In the genomic region with DNA sequence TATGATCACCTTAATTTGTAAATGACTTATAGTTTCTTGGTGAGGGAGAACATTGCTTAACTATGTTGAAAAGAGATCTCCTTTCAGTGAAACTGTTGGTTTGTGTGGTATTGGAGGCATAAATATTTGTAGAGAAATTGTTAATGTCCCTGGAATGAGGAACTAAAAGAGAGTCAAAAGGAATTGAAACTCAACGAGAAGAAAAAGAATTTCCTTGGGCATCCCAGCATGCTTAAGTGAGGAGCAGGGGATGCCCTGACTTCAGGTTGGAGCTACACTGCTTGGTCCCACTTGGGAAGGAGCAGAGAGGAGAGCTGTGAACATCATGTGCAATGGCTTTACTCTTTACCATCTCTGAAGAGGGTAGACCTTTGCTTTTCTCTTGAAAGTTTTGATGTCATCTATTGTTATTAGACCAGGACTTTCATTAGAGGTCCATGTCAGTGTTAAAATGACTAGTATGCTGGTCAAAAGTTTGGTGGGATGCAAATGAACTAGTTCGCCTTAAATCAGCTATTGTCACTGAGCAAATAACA, we compare ENCODE assay signal across 1 cellular context.
TF ChIP-seq lines count a peak whose summit lies in the region.

No MANE protein-coding gene starts in this region.

TF ChIP-seq in GM12878, 131 proteins besides CTCF, POLR2A, EP300 and RAD21 (continues in another document):
- TF ChIP-seq IKZF1 (conservative IDR thresholded peaks at IDR 0.05) (peak; percentile 33), RBBP5 (conservative IDR thresholded peaks at IDR 0.05) (no peak), HDAC2 (IDR thresholded peaks at IDR 0.05) (no peak), SREBF2 (IDR thresholded peaks at IDR 0.05; ENCODE audit: low read length) (no peak), PAX8 (IDR thresholded peaks at IDR 0.05) (no peak), RELA (IDR thresholded peaks at IDR 0.05; ENCODE audit: borderline replicate concordance, partially characterized antibody) (no peak), ZNF622 (IDR thresholded peaks at IDR 0.05) (no peak), MYC (IDR thresholded peaks at IDR 0.05; ENCODE audit: insufficient read depth, insufficient read length, insufficient replicate concordance, low read length, severe bottlenecking) (no peak), ZBED1 (IDR thresholded peaks at IDR 0.05; ENCODE audit: borderline replicate concordance) (no peak), JUND (IDR thresholded peaks at IDR 0.05; ENCODE audit: low read depth, low read length) (no peak), CHD2 (IDR thresholded peaks at IDR 0.05; ENCODE audit: borderline replicate concordance, low read depth, low read length) (no peak), RUNX3 (IDR thresholded peaks at IDR 0.05; ENCODE audit: low read length) (peak; percentile 82), SRF (IDR thresholded peaks at IDR 0.05; ENCODE audit: low read depth in 2 of 2, low read length in 2 of 2) (no peak), ZNF274 (IDR thresholded peaks at IDR 0.05; ENCODE audit: insufficient read depth, insufficient read length) (no peak), TARDBP (IDR thresholded peaks at IDR 0.05; ENCODE audit: borderline replicate concordance) (no peak), MTA2 (IDR thresholded peaks at IDR 0.05; ENCODE audit: low read depth) (peak; percentile 76), ZNF24 (IDR thresholded peaks at IDR 0.05) (no peak), MEF2A (IDR thresholded peaks at IDR 0.05; ENCODE audit: insufficient read depth, low read depth, low read length) (no peak), CREB1 (IDR thresholded peaks at IDR 0.05; ENCODE audit: low read depth) (0 out of 2 replicates have a peak, but pooled peaks have one; percentile 26), BMI1 (IDR thresholded peaks at IDR 0.05; ENCODE audit: borderline replicate concordance) (no peak)
- TF ChIP-seq, protein P1, sequence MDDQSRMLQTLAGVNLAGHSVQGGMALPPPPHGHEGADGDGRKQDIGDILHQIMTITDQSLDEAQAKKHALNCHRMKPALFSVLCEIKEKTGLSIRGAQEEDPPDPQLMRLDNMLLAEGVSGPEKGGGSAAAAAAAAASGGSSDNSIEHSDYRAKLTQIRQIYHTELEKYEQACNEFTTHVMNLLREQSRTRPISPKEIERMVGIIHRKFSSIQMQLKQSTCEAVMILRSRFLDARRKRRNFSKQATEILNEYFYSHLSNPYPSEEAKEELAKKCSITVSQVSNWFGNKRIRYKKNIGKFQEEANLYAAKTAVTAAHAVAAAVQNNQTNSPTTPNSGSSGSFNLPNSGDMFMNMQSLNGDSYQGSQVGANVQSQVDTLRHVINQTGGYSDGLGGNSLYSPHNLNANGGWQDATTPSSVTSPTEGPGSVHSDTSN (IDR thresholded peaks at IDR 0.05; ENCODE audit: insufficient replicate concordance, low read depth, low read length) = no peak
- TF ChIP-seq, protein P2, sequence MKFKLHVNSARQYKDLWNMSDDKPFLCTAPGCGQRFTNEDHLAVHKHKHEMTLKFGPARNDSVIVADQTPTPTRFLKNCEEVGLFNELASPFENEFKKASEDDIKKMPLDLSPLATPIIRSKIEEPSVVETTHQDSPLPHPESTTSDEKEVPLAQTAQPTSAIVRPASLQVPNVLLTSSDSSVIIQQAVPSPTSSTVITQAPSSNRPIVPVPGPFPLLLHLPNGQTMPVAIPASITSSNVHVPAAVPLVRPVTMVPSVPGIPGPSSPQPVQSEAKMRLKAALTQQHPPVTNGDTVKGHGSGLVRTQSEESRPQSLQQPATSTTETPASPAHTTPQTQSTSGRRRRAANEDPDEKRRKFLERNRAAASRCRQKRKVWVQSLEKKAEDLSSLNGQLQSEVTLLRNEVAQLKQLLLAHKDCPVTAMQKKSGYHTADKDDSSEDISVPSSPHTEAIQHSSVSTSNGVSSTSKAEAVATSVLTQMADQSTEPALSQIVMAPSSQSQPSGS (IDR thresholded peaks at IDR 0.05; ENCODE audit: low read length) = peak; percentile 83
- TF ChIP-seq, protein P3, sequence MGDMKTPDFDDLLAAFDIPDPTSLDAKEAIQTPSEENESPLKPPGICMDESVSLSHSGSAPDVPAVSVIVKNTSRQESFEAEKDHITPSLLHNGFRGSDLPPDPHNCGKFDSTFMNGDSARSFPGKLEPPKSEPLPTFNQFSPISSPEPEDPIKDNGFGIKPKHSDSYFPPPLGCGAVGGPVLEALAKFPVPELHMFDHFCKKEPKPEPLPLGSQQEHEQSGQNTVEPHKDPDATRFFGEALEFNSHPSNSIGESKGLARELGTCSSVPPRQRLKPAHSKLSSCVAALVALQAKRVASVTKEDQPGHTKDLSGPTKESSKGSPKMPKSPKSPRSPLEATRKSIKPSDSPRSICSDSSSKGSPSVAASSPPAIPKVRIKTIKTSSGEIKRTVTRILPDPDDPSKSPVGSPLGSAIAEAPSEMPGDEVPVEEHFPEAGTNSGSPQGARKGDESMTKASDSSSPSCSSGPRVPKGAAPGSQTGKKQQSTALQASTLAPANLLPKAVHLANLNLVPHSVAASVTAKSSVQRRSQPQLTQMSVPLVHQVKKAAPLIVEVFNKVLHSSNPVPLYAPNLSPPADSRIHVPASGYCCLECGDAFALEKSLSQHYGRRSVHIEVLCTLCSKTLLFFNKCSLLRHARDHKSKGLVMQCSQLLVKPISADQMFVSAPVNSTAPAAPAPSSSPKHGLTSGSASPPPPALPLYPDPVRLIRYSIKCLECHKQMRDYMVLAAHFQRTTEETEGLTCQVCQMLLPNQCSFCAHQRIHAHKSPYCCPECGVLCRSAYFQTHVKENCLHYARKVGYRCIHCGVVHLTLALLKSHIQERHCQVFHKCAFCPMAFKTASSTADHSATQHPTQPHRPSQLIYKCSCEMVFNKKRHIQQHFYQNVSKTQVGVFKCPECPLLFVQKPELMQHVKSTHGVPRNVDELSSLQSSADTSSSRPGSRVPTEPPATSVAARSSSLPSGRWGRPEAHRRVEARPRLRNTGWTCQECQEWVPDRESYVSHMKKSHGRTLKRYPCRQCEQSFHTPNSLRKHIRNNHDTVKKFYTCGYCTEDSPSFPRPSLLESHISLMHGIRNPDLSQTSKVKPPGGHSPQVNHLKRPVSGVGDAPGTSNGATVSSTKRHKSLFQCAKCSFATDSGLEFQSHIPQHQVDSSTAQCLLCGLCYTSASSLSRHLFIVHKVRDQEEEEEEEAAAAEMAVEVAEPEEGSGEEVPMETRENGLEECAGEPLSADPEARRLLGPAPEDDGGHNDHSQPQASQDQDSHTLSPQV (IDR thresholded peaks at IDR 0.05) = no peak
- TF ChIP-seq, protein P4, sequence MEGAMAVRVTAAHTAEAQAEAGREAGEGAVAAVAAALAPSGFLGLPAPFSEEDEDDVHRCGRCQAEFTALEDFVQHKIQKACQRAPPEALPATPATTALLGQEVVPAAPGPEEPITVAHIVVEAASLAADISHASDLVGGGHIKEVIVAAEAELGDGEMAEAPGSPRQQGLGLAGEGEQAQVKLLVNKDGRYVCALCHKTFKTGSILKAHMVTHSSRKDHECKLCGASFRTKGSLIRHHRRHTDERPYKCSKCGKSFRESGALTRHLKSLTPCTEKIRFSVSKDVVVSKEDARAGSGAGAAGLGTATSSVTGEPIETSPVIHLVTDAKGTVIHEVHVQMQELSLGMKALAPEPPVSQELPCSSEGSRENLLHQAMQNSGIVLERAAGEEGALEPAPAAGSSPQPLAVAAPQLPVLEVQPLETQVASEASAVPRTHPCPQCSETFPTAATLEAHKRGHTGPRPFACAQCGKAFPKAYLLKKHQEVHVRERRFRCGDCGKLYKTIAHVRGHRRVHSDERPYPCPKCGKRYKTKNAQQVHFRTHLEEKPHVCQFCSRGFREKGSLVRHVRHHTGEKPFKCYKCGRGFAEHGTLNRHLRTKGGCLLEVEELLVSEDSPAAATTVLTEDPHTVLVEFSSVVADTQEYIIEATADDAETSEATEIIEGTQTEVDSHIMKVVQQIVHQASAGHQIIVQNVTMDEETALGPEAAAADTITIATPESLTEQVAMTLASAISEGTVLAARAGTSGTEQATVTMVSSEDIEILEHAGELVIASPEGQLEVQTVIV (IDR thresholded peaks at IDR 0.05; ENCODE audit: borderline replicate concordance, partially characterized antibody) = no peak
- TF ChIP-seq, protein P5, sequence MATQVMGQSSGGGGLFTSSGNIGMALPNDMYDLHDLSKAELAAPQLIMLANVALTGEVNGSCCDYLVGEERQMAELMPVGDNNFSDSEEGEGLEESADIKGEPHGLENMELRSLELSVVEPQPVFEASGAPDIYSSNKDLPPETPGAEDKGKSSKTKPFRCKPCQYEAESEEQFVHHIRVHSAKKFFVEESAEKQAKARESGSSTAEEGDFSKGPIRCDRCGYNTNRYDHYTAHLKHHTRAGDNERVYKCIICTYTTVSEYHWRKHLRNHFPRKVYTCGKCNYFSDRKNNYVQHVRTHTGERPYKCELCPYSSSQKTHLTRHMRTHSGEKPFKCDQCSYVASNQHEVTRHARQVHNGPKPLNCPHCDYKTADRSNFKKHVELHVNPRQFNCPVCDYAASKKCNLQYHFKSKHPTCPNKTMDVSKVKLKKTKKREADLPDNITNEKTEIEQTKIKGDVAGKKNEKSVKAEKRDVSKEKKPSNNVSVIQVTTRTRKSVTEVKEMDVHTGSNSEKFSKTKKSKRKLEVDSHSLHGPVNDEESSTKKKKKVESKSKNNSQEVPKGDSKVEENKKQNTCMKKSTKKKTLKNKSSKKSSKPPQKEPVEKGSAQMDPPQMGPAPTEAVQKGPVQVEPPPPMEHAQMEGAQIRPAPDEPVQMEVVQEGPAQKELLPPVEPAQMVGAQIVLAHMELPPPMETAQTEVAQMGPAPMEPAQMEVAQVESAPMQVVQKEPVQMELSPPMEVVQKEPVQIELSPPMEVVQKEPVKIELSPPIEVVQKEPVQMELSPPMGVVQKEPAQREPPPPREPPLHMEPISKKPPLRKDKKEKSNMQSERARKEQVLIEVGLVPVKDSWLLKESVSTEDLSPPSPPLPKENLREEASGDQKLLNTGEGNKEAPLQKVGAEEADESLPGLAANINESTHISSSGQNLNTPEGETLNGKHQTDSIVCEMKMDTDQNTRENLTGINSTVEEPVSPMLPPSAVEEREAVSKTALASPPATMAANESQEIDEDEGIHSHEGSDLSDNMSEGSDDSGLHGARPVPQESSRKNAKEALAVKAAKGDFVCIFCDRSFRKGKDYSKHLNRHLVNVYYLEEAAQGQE (IDR thresholded peaks at IDR 0.05; ENCODE audit: low read depth, low read length) = no peak
- TF ChIP-seq, protein P6, sequence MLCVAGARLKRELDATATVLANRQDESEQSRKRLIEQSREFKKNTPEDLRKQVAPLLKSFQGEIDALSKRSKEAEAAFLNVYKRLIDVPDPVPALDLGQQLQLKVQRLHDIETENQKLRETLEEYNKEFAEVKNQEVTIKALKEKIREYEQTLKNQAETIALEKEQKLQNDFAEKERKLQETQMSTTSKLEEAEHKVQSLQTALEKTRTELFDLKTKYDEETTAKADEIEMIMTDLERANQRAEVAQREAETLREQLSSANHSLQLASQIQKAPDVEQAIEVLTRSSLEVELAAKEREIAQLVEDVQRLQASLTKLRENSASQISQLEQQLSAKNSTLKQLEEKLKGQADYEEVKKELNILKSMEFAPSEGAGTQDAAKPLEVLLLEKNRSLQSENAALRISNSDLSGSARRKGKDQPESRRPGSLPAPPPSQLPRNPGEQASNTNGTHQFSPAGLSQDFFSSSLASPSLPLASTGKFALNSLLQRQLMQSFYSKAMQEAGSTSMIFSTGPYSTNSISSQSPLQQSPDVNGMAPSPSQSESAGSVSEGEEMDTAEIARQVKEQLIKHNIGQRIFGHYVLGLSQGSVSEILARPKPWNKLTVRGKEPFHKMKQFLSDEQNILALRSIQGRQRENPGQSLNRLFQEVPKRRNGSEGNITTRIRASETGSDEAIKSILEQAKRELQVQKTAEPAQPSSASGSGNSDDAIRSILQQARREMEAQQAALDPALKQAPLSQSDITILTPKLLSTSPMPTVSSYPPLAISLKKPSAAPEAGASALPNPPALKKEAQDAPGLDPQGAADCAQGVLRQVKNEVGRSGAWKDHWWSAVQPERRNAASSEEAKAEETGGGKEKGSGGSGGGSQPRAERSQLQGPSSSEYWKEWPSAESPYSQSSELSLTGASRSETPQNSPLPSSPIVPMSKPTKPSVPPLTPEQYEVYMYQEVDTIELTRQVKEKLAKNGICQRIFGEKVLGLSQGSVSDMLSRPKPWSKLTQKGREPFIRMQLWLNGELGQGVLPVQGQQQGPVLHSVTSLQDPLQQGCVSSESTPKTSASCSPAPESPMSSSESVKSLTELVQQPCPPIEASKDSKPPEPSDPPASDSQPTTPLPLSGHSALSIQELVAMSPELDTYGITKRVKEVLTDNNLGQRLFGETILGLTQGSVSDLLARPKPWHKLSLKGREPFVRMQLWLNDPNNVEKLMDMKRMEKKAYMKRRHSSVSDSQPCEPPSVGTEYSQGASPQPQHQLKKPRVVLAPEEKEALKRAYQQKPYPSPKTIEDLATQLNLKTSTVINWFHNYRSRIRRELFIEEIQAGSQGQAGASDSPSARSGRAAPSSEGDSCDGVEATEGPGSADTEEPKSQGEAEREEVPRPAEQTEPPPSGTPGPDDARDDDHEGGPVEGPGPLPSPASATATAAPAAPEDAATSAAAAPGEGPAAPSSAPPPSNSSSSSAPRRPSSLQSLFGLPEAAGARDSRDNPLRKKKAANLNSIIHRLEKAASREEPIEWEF (IDR thresholded peaks at IDR 0.05; ENCODE audit: insufficient replicate concordance, low read depth, low read length) = no peak
- TF ChIP-seq, protein P7, sequence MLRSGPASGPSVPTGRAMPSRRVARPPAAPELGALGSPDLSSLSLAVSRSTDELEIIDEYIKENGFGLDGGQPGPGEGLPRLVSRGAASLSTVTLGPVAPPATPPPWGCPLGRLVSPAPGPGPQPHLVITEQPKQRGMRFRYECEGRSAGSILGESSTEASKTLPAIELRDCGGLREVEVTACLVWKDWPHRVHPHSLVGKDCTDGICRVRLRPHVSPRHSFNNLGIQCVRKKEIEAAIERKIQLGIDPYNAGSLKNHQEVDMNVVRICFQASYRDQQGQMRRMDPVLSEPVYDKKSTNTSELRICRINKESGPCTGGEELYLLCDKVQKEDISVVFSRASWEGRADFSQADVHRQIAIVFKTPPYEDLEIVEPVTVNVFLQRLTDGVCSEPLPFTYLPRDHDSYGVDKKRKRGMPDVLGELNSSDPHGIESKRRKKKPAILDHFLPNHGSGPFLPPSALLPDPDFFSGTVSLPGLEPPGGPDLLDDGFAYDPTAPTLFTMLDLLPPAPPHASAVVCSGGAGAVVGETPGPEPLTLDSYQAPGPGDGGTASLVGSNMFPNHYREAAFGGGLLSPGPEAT (IDR thresholded peaks at IDR 0.05; ENCODE audit: low read depth) = no peak
- TF ChIP-seq, protein P8, sequence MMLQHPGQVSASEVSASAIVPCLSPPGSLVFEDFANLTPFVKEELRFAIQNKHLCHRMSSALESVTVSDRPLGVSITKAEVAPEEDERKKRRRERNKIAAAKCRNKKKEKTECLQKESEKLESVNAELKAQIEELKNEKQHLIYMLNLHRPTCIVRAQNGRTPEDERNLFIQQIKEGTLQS (IDR thresholded peaks at IDR 0.05; ENCODE audit: borderline replicate concordance, extremely low read depth, low read depth, low read length) = no peak
- TF ChIP-seq, protein P9, sequence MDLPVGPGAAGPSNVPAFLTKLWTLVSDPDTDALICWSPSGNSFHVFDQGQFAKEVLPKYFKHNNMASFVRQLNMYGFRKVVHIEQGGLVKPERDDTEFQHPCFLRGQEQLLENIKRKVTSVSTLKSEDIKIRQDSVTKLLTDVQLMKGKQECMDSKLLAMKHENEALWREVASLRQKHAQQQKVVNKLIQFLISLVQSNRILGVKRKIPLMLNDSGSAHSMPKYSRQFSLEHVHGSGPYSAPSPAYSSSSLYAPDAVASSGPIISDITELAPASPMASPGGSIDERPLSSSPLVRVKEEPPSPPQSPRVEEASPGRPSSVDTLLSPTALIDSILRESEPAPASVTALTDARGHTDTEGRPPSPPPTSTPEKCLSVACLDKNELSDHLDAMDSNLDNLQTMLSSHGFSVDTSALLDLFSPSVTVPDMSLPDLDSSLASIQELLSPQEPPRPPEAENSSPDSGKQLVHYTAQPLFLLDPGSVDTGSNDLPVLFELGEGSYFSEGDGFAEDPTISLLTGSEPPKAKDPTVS (IDR thresholded peaks at IDR 0.05; ENCODE audit: low read depth, low read length) = no peak
